In genomic region chr3:132396771-132397170, GRCh38 we compare ENCODE assay signal across 7 cellular contexts. TPM values are rescaled to one million over a fixed set of nuclear protein-coding genes. Genes with fewer than 3 reads are reported as not detected.
DNase-seq lines count a peak whose midpoint lies in the region; ATAC-seq, FAIRE-seq and TF ChIP-seq lines count a peak whose summit lies in the region.
"Not testable (repeated sequence)": the region's sequence is repeated elsewhere in the genome, so short reads cannot be mapped to it uniquely, and the experiment has no call there.

No MANE protein-coding gene starts in this region.

- H4K20me1 ChIP-seq in K562 (replicated peaks; ENCODE audit: control insufficient read depth, insufficient read depth, low read length); HepG2 (ENCODE audit: insufficient read depth, low read length): not testable (repeated sequence)

- in situ Hi-C loops in KBM-7 (cut with MboI; ENCODE audit: low pct_unique_long_range_greater_than_20kb, low sequenced_read_pairs); SK-MEL-5 (cut with HindIII; ENCODE audit: low pct_unique_long_range_greater_than_20kb, low sequenced_read_pairs): not testable (repeated sequence)
- in situ Hi-C loops in K562 (cut with MboI) (loop anchor here (25.0 kb wide), 1 partner anchor 609 kb away; no protein-coding TSS in a partner anchor), HepG2 (cut with HindIII; ENCODE audit: extremely low pct_ligation_motif_present, low pct_unique_long_range_greater_than_20kb) (loop anchor here (5.0 kb wide), 2 partner anchors 44 to 139 kb away; no protein-coding TSS in a partner anchor)

- not testable (repeated sequence) for DNase-seq in GM12891 (ENCODE audit: insufficient read length, low spot score); K562 (ENCODE audit: extremely low read depth in 1 of 4, low spot score in 3 of 4); HepG2 (ENCODE audit: low spot score)
- peak; percentile 10 for DNase-seq in KBM-7
- peak; percentile 40 for DNase-seq in NAMALWA (ENCODE audit: low spot score)
- DNase-seq in SK-MEL-5 (ENCODE audit: low read depth, low spot score) = peak; percentile 11
- peak; percentile 72 for DNase-seq in testis

- 8% methylated on average over 7 of the region's 8 CpGs for WGBS in K562 (ENCODE audit: insufficient coverage, low coverage, missing lambda C conversion rate)
- WGBS in HepG2 (ENCODE audit: low lambda C conversion rate) = 22% methylated on average over 5 of the region's 8 CpGs
- WGBS in testis, 2 donors = 73 to 75% methylated on average over 8 of the region's 8 CpGs

- CTCF ChIA-PET in K562 (lab: Yijun Ruan, JAX; ENCODE audit: low intra/inter-chr PET ratio); HepG2 (lab: Yijun Ruan, JAX; ENCODE audit: low intra/inter-chr PET ratio, low total read pairs): not testable (repeated sequence)

- not testable (repeated sequence) for TF ChIP-seq CTCF in K562 (IDR thresholded peaks at IDR 0.05 in 2 of 3, conservative IDR thresholded peaks at IDR 0.05 in 1 of 3; ENCODE audit: insufficient read depth in 2 of 3, low read depth in 1 of 3, low read length in 3 of 3); HepG2 (CRISPR knock-in tag; IDR thresholded peaks at IDR 0.05); testis (IDR thresholded peaks at IDR 0.05)

- H3K9me1 ChIP-seq in K562 (ENCODE audit: control insufficient read depth, insufficient read depth, low read length) = not testable (repeated sequence)

- not testable (repeated sequence) for H2AFZ ChIP-seq in K562 (ENCODE audit: low read depth, low read length); HepG2 (ENCODE audit: low read length)

- TF ChIP-seq EP300 in K562 (IDR thresholded peaks at IDR 0.05; ENCODE audit: low read length); HepG2 (IDR thresholded peaks at IDR 0.05; ENCODE audit: low read depth in 2 of 2, low read length in 2 of 2); HepG2 (CRISPR knock-in tag; IDR thresholded peaks at IDR 0.05; ENCODE audit: borderline replicate concordance): not testable (repeated sequence)

- H3K79me2 ChIP-seq in K562 (ENCODE audit: control insufficient read depth, insufficient read depth, low read length); HepG2 (ENCODE audit: insufficient read depth, low read length): not testable (repeated sequence)

- H3K27me3 ChIP-seq in K562 (ENCODE audit: control insufficient read depth in 2 of 2, insufficient read depth in 2 of 2, low read length in 2 of 2); HepG2 (ENCODE audit: control insufficient read depth in 1 of 2, insufficient read depth in 2 of 2, low read length in 2 of 2); testis: not testable (repeated sequence)

- ATAC-seq in K562, HepG2: not testable (repeated sequence)

- FAIRE-seq in GM12891 (lab: Jason Lieb, UNC) = peak; percentile 23
- not testable (repeated sequence) for FAIRE-seq in K562 (lab: Jason Lieb, UNC); HepG2 (lab: Jason Lieb, UNC)

- not testable (repeated sequence) for H3K4me2 ChIP-seq in K562 (ENCODE audit: insufficient read depth, low read length); HepG2 (ENCODE audit: low read depth, low read length)

- H3K36me3 ChIP-seq in K562 (ENCODE audit: control insufficient read depth, insufficient read depth, low read length); HepG2 (replicated peaks in 1 of 2; ENCODE audit: control insufficient read depth in 1 of 2, insufficient read depth in 2 of 2, low read length in 2 of 2); testis (ENCODE audit: low read depth, missing control alignments): not testable (repeated sequence)

- not testable (repeated sequence) for BruUV-seq in K562 (replicated peaks; lab: Mats Ljungman, UMichigan); HepG2 (replicated peaks; lab: Mats Ljungman, UMichigan)

- H3K27ac ChIP-seq in K562 (ENCODE audit: extremely low read depth, low read depth, low read length); HepG2 (ENCODE audit: extremely low read length, insufficient read depth, low read length); testis: not testable (repeated sequence)

- not testable (repeated sequence) for H3K9ac ChIP-seq in K562 (ENCODE audit: insufficient read depth in 1 of 2, low read depth in 2 of 2, low read length in 2 of 2); HepG2 (ENCODE audit: insufficient read depth, low read depth, low read length)

- POLR2A ChIA-PET in K562 (lab: Yijun Ruan, JAX) = interaction anchor here (1.1 kb wide), 1 partner anchor 166 kb away, joined by 4 read pairs; no protein-coding TSS in a partner anchor
- POLR2A ChIA-PET in HepG2 (lab: Yijun Ruan, JAX) = not testable (repeated sequence)

- not testable (repeated sequence) for TF ChIP-seq POLR2A in GM12891 (IDR thresholded peaks at IDR 0.05; ENCODE audit: low read depth, low read length); K562 (conservative IDR thresholded peaks at IDR 0.05); HepG2 (IDR thresholded peaks at IDR 0.05; ENCODE audit: insufficient read depth in 1 of 2, low read depth in 2 of 2, low read length in 2 of 2); testis (IDR thresholded peaks at IDR 0.05)

- TF ChIP-seq RAD21 in K562 (CRISPR knock-in tag; conservative IDR thresholded peaks at IDR 0.05 in 1 of 2, IDR thresholded peaks at IDR 0.05 in 1 of 2); HepG2 (CRISPR knock-in tag; IDR thresholded peaks at IDR 0.05): not testable (repeated sequence)

- H3K4me1 ChIP-seq in K562 (replicated peaks in 1 of 2; ENCODE audit: control insufficient read depth in 2 of 2, insufficient read depth in 2 of 2, low read length in 2 of 2); HepG2 (ENCODE audit: insufficient read depth, low read length); testis: not testable (repeated sequence)

- intact Hi-C loops in K562 (cut with micrococcal nuclease) (loop anchor here (10.0 kb wide), 1 partner anchor 602 kb away; no protein-coding TSS in a partner anchor), HepG2 (cut with micrococcal nuclease; ENCODE audit: unreplicated experiment) (loop anchor here (5.0 kb wide), 1 partner anchor 359 kb away; the partner anchor contains the start of gene CPNE4)
- intact Hi-C loops in testis (cut with DNase I; ENCODE audit: low total_unique reads) = not testable (repeated sequence)

- not testable (repeated sequence) for H3K4me3 ChIP-seq in K562; HepG2 (replicated peaks in 1 of 3; ENCODE audit: insufficient read depth in 1 of 3, low read depth in 2 of 3, low read length in 3 of 3); testis

- H3K9me3 ChIP-seq in K562 (replicated peaks; ENCODE audit: control insufficient read depth, insufficient read depth, low read depth, low read length); HepG2 (ENCODE audit: low read length); testis: not testable (repeated sequence)

RNA-seq across cellular contexts. Expression of gene DNAJC13, which starts 20.5 kb away (rescaled TPM):
- 10.9 TPM for polyA plus RNA-seq in GM12891 (2012; ENCODE audit: low read depth, missing spikeins)
- total RNA-seq in SK-MEL-5 (2014; rRNA removed; shearing (Covaris generic)) = 49.8 and 55.9 TPM in 2 replicates
- polyA plus RNA-seq in SK-MEL-5 (2015; cell fraction: cytosol; rRNA removed) = 25.9 and 34.8 TPM in 2 replicates
- polyA plus RNA-seq in SK-MEL-5 (2015; cell fraction: nucleus; rRNA removed) = 50.7 and 57.9 TPM in 2 replicates
- total RNA-seq in K562 (2011; cell fraction: chromatin; rRNA removed; ENCODE audit: low replicate concordance) = 8.9 and 54.1 TPM in 2 replicates
- total RNA-seq in K562 (2011; cell fraction: nucleolus; rRNA removed) = 5.3 and 11.8 TPM in 2 replicates
- total RNA-seq in K562 (2011; cell fraction: nucleoplasm; rRNA removed) = 12.7 and 16.7 TPM in 2 replicates
- total RNA-seq in K562 (2014; rRNA removed) (7.9 and 8.3 TPM in 2 replicates), K562 (2014; rRNA removed; fragmentation: Illumina TruSeq; extraction: Trizol) (12.1 and 12.4 TPM in 2 replicates), K562 (2015; rRNA removed; fragmentation: Illumina TruSeq; extraction: Trizol) (14.5 and 17.1 TPM in 2 replicates), K562 (2021) (9.7 and 10.6 TPM in 2 replicates), HepG2 (2016; rRNA removed; fragmentation: Illumina TruSeq; extraction: Trizol) (26.2 and 37.5 TPM in 2 replicates), testis (10 to 100 TPM; 40.1 to 54.4 TPM)
- polyA plus RNA-seq in K562 (2011; rRNA removed) (8.4 and 10.2 TPM in 2 replicates), K562 (2014; fragmentation: Illumina TruSeq; extraction: Trizol) (8.4 and 11.6 TPM in 2 replicates), K562 (2014; fragmentation: Nextera tagmentation; extraction: Ambion mirVana) (1 to 10 TPM; 2.9 to 3.7 TPM), K562 (2014; rRNA removed) (5.8 and 6.4 TPM in 2 replicates), HepG2 (2011; rRNA removed) (7.6 and 9.1 TPM in 2 replicates), testis (ENCODE audit: insufficient read depth, low read depth, low replicate concordance) (16.8 TPM)
- 2.4 and 3.8 TPM in 2 replicates for polyA plus RNA-seq in K562 (2011; cell fraction: cytosol; rRNA removed)
- 7.7 and 12.3 TPM in 2 replicates for polyA plus RNA-seq in K562 (2011; cell fraction: nucleus; rRNA removed)
- 5.6 and 6.2 TPM in 2 replicates for polyA plus RNA-seq in K562 (2012)
- 28.7 and 31.0 TPM in 2 replicates for polyA minus RNA-seq in K562 (2011; rRNA and poly(A)+ RNA removed)
- 7.0 and 17.2 TPM in 2 replicates for polyA minus RNA-seq in K562 (2011; cell fraction: cytosol; rRNA and poly(A)+ RNA removed)
- polyA minus RNA-seq in K562 (2011; cell fraction: nucleus; rRNA and poly(A)+ RNA removed) = 17.0 and 34.4 TPM in 2 replicates
- total RNA-seq in HepG2 (2016; cell fraction: cytosol; rRNA removed; fragmentation: Illumina TruSeq; extraction: Trizol; ENCODE audit: low read depth) = 3.7 and 4.5 TPM in 2 replicates
- total RNA-seq in HepG2 (2016; cell fraction: insoluble cytoplasmic fraction; rRNA removed; fragmentation: Illumina TruSeq; extraction: Trizol) = 25.0 and 35.2 TPM in 2 replicates
- 9.6 and 10.3 TPM in 2 replicates for total RNA-seq in HepG2 (2016; cell fraction: membrane; rRNA removed; fragmentation: Illumina TruSeq; extraction: Trizol)
- 34.1 and 42.6 TPM in 2 replicates for total RNA-seq in HepG2 (2016; cell fraction: nucleus; rRNA removed; fragmentation: Illumina TruSeq; extraction: Trizol)
- polyA plus RNA-seq in HepG2 (2011; cell fraction: cytosol; rRNA removed) = 4.1 and 5.3 TPM in 2 replicates
- polyA plus RNA-seq in HepG2 (2011; cell fraction: nucleus; rRNA removed) = 11.6 and 12.8 TPM in 2 replicates
- polyA plus RNA-seq in HepG2 (2012) = 6.9 and 9.3 TPM in 2 replicates
- polyA plus RNA-seq in HepG2 (2016; cell fraction: cytosol; fragmentation: Illumina TruSeq; extraction: Trizol; ENCODE audit: low read depth) = 1.3 and 1.4 TPM in 2 replicates
- polyA plus RNA-seq in HepG2 (2016; cell fraction: insoluble cytoplasmic fraction; fragmentation: Illumina TruSeq; extraction: Trizol; ENCODE audit: low read depth) = 25.2 and 28.2 TPM in 2 replicates
- polyA plus RNA-seq in HepG2 (2016; cell fraction: membrane; fragmentation: Illumina TruSeq; extraction: Trizol; ENCODE audit: low read depth) = 4.6 and 4.8 TPM in 2 replicates
- 18.3 and 22.7 TPM in 2 replicates for polyA plus RNA-seq in HepG2 (2016; cell fraction: nucleus; fragmentation: Illumina TruSeq; extraction: Trizol; ENCODE audit: insufficient read depth, low read depth)
- polyA minus RNA-seq in HepG2 (2011; rRNA and poly(A)+ RNA removed; ENCODE audit: low replicate concordance) = 10.6 and 24.2 TPM in 2 replicates
- 15.5 and 18.0 TPM in 2 replicates for polyA minus RNA-seq in HepG2 (2011; cell fraction: cytosol; rRNA and poly(A)+ RNA removed)
- polyA minus RNA-seq in HepG2 (2011; cell fraction: nucleus; rRNA and poly(A)+ RNA removed) = 70.9 and 81.6 TPM in 2 replicates
